In the genomic region with DNA sequence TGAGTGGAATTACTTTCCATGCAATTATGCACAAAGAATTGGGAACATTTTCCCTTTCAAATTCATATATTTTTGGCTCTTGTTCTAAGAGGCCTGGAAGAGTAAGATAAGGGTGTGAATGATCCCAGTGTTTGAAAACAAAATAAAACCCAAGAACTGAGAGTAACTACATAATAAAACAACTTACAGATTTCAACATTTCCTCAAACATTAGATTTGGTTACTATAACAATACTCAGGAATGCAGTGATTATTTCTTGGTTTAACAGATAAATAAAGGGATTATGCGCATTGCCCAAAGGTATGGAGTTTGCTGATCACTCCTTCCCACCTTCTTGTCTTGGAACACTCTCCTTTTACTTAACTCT, we compare ENCODE assay signal across 11 cellular contexts.
DNase-seq lines count a peak whose midpoint lies in the region; ATAC-seq and TF ChIP-seq lines count a peak whose summit lies in the region.
"Had no signal": no experiment of that assay in that cellular context is flagged by ENCODE, and none has a peak within 500 bp of the region (broad histone marks: within the 10 kb centered on the region; RNA-seq: fewer than 3 reads in every experiment).

No MANE protein-coding gene starts in this region.

- ATAC-seq in WTC11: no peak
- no peak for ATAC-seq in esophagus mucosa
- no peak for ATAC-seq in GM21737 (IDR thresholded peaks at IDR 0.05; ENCODE audit: unreplicated experiment)

- H3K36me3 ChIP-seq in Caco-2 (ENCODE audit: control insufficient read depth, insufficient read depth, low read length): no peaks in the 10 kb centered on the region; the same call in 1 of the 2 replicates
- H3K36me3 ChIP-seq in rectal smooth muscle tissue (ENCODE audit: control insufficient read depth, insufficient read depth, low read length): peaks cover 3% of the 10 kb centered on the region

- H3K27ac Mint-ChIP-seq in Caco-2 (ENCODE audit: unreplicated experiment): peak overlapping the region; percentile 8
- H3K27ac Mint-ChIP-seq in WTC11: peak overlapping the region; percentile 62; the same call in 1 of the 2 replicates

- no peak overlapping the region for H3K9ac ChIP-seq in rectal smooth muscle tissue (ENCODE audit: low read length)

- H3K4me3 ChIP-seq in Caco-2 (ENCODE audit: low read depth, low read length) (no peak overlapping the region), rectal smooth muscle tissue (ENCODE audit: low read length) (no peak overlapping the region)

- CTCF ChIA-PET in Caco-2 (lab: Charles Lee): no interaction called here
- CTCF ChIA-PET in WTC11 (lab: Charles Lee): no interaction called here

- TF ChIP-seq CTCF in Caco-2 (IDR thresholded peaks at IDR 0.05; ENCODE audit: insufficient read depth in 1 of 2, low read depth in 1 of 2, low read length in 1 of 2, severe bottlenecking in 1 of 2, unreplicated experiment in 1 of 2): no peak
- TF ChIP-seq CTCF in WTC11 (IDR thresholded peaks at IDR 0.05): no peak

- H3K27me3 ChIP-seq in Caco-2 (replicated peaks; ENCODE audit: control insufficient read depth, insufficient read depth, low read length) (no peaks in the 10 kb centered on the region), rectal smooth muscle tissue (ENCODE audit: control insufficient read depth, insufficient read depth, low read length) (no peaks in the 10 kb centered on the region)

- intact Hi-C loops in Caco-2 (cut with micrococcal nuclease; ENCODE audit: unreplicated experiment): loop anchor here (5.0 kb wide), 1 partner anchor 293 kb away; a partner anchor contains a TSS

- H3K9me3 ChIP-seq in Caco-2: no peaks in the 10 kb centered on the region

- H3K4me1 Mint-ChIP-seq in Caco-2 (ENCODE audit: low read depth, unreplicated experiment): peaks cover 33% of the 10 kb centered on the region
- peaks cover 30% of the 10 kb centered on the region for H3K4me1 Mint-ChIP-seq in WTC11

- H3K36me3 Mint-ChIP-seq in Caco-2 (ENCODE audit: insufficient read depth, unreplicated experiment) (peaks cover 23% of the 10 kb centered on the region), WTC11 (no peaks in the 10 kb centered on the region)

- no peak for DNase-seq in Caco-2
- DNase-seq in WTC11 (ENCODE audit: low spot score): no peak
- DNase-seq in fibroblast of peridontal ligament (ENCODE audit: extremely low read depth): peak; percentile 63
- no peak for DNase-seq in HUDEP-2 (lab: John Stamatoyannopoulos, UW; ENCODE audit: unreplicated experiment in 76 of 76)
- DNase-seq in stimulated activated CD4-positive, alpha-beta T cell treated with anti-CD3 and anti-CD28 coated beads, Interleukin-4, amount 100 ng/mL, for 4 hours: no peak

- POLR2A ChIA-PET in Caco-2 (lab: Charles Lee): no interaction called here
- POLR2A ChIA-PET in WTC11 (lab: Charles Lee): no interaction called here

- H3K9me3 Mint-ChIP-seq in Caco-2 (ENCODE audit: unreplicated experiment): peaks cover 23% of the 10 kb centered on the region
- H3K9me3 Mint-ChIP-seq in WTC11: peaks cover 9% of the 10 kb centered on the region
- H3K9me3 Mint-ChIP-seq: nephron had no signal

- peak overlapping the region; percentile 89 for H3K27ac ChIP-seq in rectal smooth muscle tissue (ENCODE audit: low read depth, low read length)

- H3K4me3 Mint-ChIP-seq in Caco-2 (ENCODE audit: unreplicated experiment): no peak overlapping the region
- H3K4me3 Mint-ChIP-seq in WTC11: no peak overlapping the region
- H3K4me3 Mint-ChIP-seq: activated CD4-positive, alpha-beta T cell treated with anti-CD3 and anti-CD28 coated beads for 36 hours; CD14-positive monocyte; nephron had no signal

- no TSS peak for BruUV-seq in Caco-2 (replicated peaks; lab: Mats Ljungman, UMichigan)

- peaks cover 38% of the 10 kb centered on the region for H3K4me1 ChIP-seq in Caco-2
- peaks cover 38% of the 10 kb centered on the region for H3K4me1 ChIP-seq in rectal smooth muscle tissue (ENCODE audit: control insufficient read depth, insufficient read depth, low read length)

- H3K27me3 Mint-ChIP-seq in Caco-2 (ENCODE audit: insufficient read depth, unreplicated experiment) (no peaks in the 10 kb centered on the region), WTC11 (ENCODE audit: low read depth) (no peaks in the 10 kb centered on the region; the same call in 1 of the 2 replicates)
- H3K27me3 Mint-ChIP-seq: activated CD4-positive, alpha-beta T cell treated with anti-CD3 and anti-CD28 coated beads for 36 hours had no signal

TF ChIP-seq in WTC11, 78 proteins besides CTCF, POLR2A, EP300 and RAD21:
- TF ChIP-seq, protein P1, sequence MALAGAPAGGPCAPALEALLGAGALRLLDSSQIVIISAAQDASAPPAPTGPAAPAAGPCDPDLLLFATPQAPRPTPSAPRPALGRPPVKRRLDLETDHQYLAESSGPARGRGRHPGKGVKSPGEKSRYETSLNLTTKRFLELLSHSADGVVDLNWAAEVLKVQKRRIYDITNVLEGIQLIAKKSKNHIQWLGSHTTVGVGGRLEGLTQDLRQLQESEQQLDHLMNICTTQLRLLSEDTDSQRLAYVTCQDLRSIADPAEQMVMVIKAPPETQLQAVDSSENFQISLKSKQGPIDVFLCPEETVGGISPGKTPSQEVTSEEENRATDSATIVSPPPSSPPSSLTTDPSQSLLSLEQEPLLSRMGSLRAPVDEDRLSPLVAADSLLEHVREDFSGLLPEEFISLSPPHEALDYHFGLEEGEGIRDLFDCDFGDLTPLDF (CRISPR knock-in tag; IDR thresholded peaks at IDR 0.05): no peak
- no peak for TF ChIP-seq GABPB1 (CRISPR knock-in tag; IDR thresholded peaks at IDR 0.05)
- TF ChIP-seq, protein P2, sequence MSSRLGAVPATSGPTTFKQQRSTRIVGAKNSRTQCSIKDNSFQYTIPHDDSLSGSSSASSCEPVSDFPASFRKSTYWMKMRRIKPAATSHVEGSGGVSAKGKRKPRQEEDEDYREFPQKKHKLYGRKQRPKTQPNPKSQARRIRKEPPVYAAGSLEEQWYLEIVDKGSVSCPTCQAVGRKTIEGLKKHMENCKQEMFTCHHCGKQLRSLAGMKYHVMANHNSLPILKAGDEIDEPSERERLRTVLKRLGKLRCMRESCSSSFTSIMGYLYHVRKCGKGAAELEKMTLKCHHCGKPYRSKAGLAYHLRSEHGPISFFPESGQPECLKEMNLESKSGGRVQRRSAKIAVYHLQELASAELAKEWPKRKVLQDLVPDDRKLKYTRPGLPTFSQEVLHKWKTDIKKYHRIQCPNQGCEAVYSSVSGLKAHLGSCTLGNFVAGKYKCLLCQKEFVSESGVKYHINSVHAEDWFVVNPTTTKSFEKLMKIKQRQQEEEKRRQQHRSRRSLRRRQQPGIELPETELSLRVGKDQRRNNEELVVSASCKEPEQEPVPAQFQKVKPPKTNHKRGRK (CRISPR knock-in tag; IDR thresholded peaks at IDR 0.05; ENCODE audit: borderline replicate concordance): no peak
- no peak for TF ChIP-seq TCF7 (CRISPR knock-in tag; IDR thresholded peaks at IDR 0.05; ENCODE audit: low read depth)
- no peak for TF ChIP-seq TP53 (CRISPR knock-in tag; IDR thresholded peaks at IDR 0.05)
- TF ChIP-seq, protein P3, sequence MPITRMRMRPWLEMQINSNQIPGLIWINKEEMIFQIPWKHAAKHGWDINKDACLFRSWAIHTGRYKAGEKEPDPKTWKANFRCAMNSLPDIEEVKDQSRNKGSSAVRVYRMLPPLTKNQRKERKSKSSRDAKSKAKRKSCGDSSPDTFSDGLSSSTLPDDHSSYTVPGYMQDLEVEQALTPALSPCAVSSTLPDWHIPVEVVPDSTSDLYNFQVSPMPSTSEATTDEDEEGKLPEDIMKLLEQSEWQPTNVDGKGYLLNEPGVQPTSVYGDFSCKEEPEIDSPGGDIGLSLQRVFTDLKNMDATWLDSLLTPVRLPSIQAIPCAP (CRISPR knock-in tag; IDR thresholded peaks at IDR 0.05): no peak
- TF ChIP-seq, protein P4, sequence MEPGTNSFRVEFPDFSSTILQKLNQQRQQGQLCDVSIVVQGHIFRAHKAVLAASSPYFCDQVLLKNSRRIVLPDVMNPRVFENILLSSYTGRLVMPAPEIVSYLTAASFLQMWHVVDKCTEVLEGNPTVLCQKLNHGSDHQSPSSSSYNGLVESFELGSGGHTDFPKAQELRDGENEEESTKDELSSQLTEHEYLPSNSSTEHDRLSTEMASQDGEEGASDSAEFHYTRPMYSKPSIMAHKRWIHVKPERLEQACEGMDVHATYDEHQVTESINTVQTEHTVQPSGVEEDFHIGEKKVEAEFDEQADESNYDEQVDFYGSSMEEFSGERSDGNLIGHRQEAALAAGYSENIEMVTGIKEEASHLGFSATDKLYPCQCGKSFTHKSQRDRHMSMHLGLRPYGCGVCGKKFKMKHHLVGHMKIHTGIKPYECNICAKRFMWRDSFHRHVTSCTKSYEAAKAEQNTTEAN (CRISPR knock-in tag; IDR thresholded peaks at IDR 0.05): no peak
- no peak for TF ChIP-seq ELF4 (CRISPR knock-in tag; IDR thresholded peaks at IDR 0.05; ENCODE audit: low read depth)
- no peak for TF ChIP-seq NR1H2 (CRISPR knock-in tag; IDR thresholded peaks at IDR 0.05)
- TF ChIP-seq, protein P5, sequence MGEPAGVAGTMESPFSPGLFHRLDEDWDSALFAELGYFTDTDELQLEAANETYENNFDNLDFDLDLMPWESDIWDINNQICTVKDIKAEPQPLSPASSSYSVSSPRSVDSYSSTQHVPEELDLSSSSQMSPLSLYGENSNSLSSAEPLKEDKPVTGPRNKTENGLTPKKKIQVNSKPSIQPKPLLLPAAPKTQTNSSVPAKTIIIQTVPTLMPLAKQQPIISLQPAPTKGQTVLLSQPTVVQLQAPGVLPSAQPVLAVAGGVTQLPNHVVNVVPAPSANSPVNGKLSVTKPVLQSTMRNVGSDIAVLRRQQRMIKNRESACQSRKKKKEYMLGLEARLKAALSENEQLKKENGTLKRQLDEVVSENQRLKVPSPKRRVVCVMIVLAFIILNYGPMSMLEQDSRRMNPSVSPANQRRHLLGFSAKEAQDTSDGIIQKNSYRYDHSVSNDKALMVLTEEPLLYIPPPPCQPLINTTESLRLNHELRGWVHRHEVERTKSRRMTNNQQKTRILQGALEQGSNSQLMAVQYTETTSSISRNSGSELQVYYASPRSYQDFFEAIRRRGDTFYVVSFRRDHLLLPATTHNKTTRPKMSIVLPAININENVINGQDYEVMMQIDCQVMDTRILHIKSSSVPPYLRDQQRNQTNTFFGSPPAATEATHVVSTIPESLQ (CRISPR knock-in tag; IDR thresholded peaks at IDR 0.05): no peak
- no peak for TF ChIP-seq SOX15 (CRISPR knock-in tag; IDR thresholded peaks at IDR 0.05)
- no peak for TF ChIP-seq TEAD4 (CRISPR knock-in tag; IDR thresholded peaks at IDR 0.05)
- TF ChIP-seq ZNF138 (CRISPR knock-in tag; conservative IDR thresholded peaks at IDR 0.05): no peak
- TF ChIP-seq, protein P6, sequence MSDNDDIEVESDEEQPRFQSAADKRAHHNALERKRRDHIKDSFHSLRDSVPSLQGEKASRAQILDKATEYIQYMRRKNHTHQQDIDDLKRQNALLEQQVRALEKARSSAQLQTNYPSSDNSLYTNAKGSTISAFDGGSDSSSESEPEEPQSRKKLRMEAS (CRISPR knock-in tag; IDR thresholded peaks at IDR 0.05): no peak
- TF ChIP-seq JAZF1 (CRISPR knock-in tag; IDR thresholded peaks at IDR 0.05): no peak
TF ChIP-seq in WTC11: peak in this region for 0.
